In the genomic region with DNA sequence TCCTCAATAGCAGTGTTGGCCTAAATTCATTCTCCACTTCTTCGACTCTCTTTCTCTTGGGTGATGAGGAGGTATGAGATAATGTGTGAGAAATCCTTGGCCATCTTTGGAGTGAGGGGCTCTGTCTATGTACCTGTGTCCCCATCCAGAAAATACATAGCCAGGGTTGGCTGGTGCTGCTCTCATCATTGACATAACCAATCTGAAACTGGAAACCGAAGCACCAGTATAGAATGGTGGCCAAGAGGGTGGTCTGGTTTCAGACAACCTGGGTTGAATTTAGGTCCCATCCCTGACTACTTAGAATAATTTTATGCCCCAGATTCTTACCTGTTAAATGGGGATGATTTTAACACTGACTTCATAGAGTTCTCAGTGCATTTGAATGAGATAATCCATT, we compare ENCODE assay signal across 15 cellular contexts.
A peak's percentile ranks its signal among the peaks of the same experiment; 100 is the strongest.
DNase-seq lines count a peak whose midpoint lies in the region; ATAC-seq, FAIRE-seq and TF ChIP-seq lines count a peak whose summit lies in the region.
"Had no signal": no experiment of that assay in that cellular context is flagged by ENCODE, and none has a peak within 500 bp of the region (broad histone marks: within the 10 kb centered on the region; RNA-seq: fewer than 3 reads in every experiment).

No MANE protein-coding gene starts in this region.

- no peak overlapping the region for H3K4me3 ChIP-seq in Loucy (ENCODE audit: low read length, poor library complexity, severe bottlenecking)
- no peak overlapping the region for H3K4me3 ChIP-seq in astrocyte (ENCODE audit: insufficient read depth, low read depth, low read length)
- H3K4me3 ChIP-seq in upper lobe of right lung, result no peak overlapping the region
- H3K4me3 ChIP-seq: left ventricle myocardium inferior, uterus had no signal

- H3K79me2 ChIP-seq in Loucy (ENCODE audit: insufficient read depth, low read length) (no peaks in the 10 kb centered on the region), astrocyte (ENCODE audit: insufficient read depth, low read length) (no peaks in the 10 kb centered on the region)

- no peaks in the 10 kb centered on the region for H3K27me3 Mint-ChIP-seq in activated CD4-positive, alpha-beta T cell treated with anti-CD3 and anti-CD28 coated beads for 36 hours
- H3K27me3 Mint-ChIP-seq in astrocyte (ENCODE audit: low read depth, unreplicated experiment), result no peaks in the 10 kb centered on the region
- no peaks in the 10 kb centered on the region for H3K27me3 Mint-ChIP-seq in natural killer cell (ENCODE audit: low read depth in 2 of 2)
- H3K27me3 Mint-ChIP-seq: naive B cell had no signal

- FAIRE-seq in astrocyte (lab: Jason Lieb, UNC), result no peak
- FAIRE-seq: A204.1 had no signal

- H3F3A ChIP-seq in Loucy (ENCODE audit: low read depth), result no peaks in the 10 kb centered on the region

- H3K4me1 ChIP-seq in Loucy (ENCODE audit: insufficient read depth, low read length, poor library complexity, severe bottlenecking) (peaks cover 47% of the 10 kb centered on the region), astrocyte (ENCODE audit: insufficient read depth, low read length) (peaks cover 45% of the 10 kb centered on the region), upper lobe of right lung (peaks cover 46% of the 10 kb centered on the region)

- H3K4me1 Mint-ChIP-seq in activated CD4-positive, alpha-beta T cell treated with anti-CD3 and anti-CD28 coated beads for 36 hours, result peaks cover 50% of the 10 kb centered on the region
- H3K4me1 Mint-ChIP-seq in astrocyte (ENCODE audit: low read depth, unreplicated experiment) (peaks cover 60% of the 10 kb centered on the region), natural killer cell (peaks cover 97 to 98% of the 10 kb centered on the region in 2 donors)

- H3K4me3 Mint-ChIP-seq in activated CD4-positive, alpha-beta T cell treated with anti-CD3 and anti-CD28 coated beads for 36 hours, result peak overlapping the region; percentile 22
- H3K4me3 Mint-ChIP-seq in astrocyte (ENCODE audit: unreplicated experiment), result no peak overlapping the region
- H3K4me3 Mint-ChIP-seq in natural killer cell, result peak overlapping the region; percentile 82

- H3K27me3 ChIP-seq in Loucy (ENCODE audit: insufficient read depth, low read length, poor library complexity, severe bottlenecking) (no peaks in the 10 kb centered on the region), astrocyte (ENCODE audit: insufficient read depth, low read length) (no peaks in the 10 kb centered on the region), upper lobe of right lung (no peaks in the 10 kb centered on the region)
- H3K27me3 ChIP-seq: uterus had no signal

- POLR2A ChIA-PET in activated CD4-positive, alpha-beta T cell treated with anti-CD3 and anti-CD28 coated beads for 36 hours (lab: Charles Lee), result no interaction called here

- ATAC-seq in activated CD4-positive, alpha-beta T cell treated with anti-CD3 and anti-CD28 coated beads for 36 hours, result no peak
- ATAC-seq in natural killer cell (no peak), upper lobe of right lung (no peak), GM19397 (IDR thresholded peaks at IDR 0.05; ENCODE audit: unreplicated experiment) (no peak)

- intact Hi-C loops in activated CD4-positive, alpha-beta T cell treated with anti-CD3 and anti-CD28 coated beads for 36 hours (cut with DNase I, micrococcal nuclease), result no loop called here
- intact Hi-C loops in natural killer cell (cut with micrococcal nuclease), result no loop called here
- intact Hi-C loops in upper lobe of right lung (cut with DNase I), result no loop called here

- H2AFZ ChIP-seq in Loucy (ENCODE audit: low read length) (no peak overlapping the region), astrocyte (ENCODE audit: low read depth, low read length) (no peak overlapping the region)

- no peaks in the 10 kb centered on the region for H4K20me1 ChIP-seq in Loucy (ENCODE audit: insufficient read depth, low read length, poor library complexity, severe bottlenecking)
- H4K20me1 ChIP-seq in astrocyte (ENCODE audit: insufficient read depth, low read length), result no peaks in the 10 kb centered on the region

- TF ChIP-seq CTCF in Loucy (conservative IDR thresholded peaks at IDR 0.05; ENCODE audit: low read length) (no peak), astrocyte (IDR thresholded peaks at IDR 0.05; ENCODE audit: insufficient read depth, low read depth, low read length) (no peak), natural killer cell (IDR thresholded peaks at IDR 0.05) (no peak), upper lobe of right lung (IDR thresholded peaks at IDR 0.05) (no peak)

- H3K27ac ChIP-seq in astrocyte (ENCODE audit: low read depth, low read length) (peak overlapping the region; percentile 43), upper lobe of right lung (no peak overlapping the region)
- H3K27ac ChIP-seq: left ventricle myocardium inferior, uterus had no signal

- H3K9me3 Mint-ChIP-seq in activated CD4-positive, alpha-beta T cell treated with anti-CD3 and anti-CD28 coated beads for 36 hours (ENCODE audit: low read depth), result no peaks in the 10 kb centered on the region
- H3K9me3 Mint-ChIP-seq in astrocyte (ENCODE audit: unreplicated experiment) (peaks cover 2% of the 10 kb centered on the region), natural killer cell (peaks cover 3 to 4% of the 10 kb centered on the region in 2 donors)
- H3K9me3 Mint-ChIP-seq: naive B cell had no signal

- CTCF ChIA-PET in activated CD4-positive, alpha-beta T cell treated with anti-CD3 and anti-CD28 coated beads for 36 hours (lab: Charles Lee), result interaction anchor here (1.1 kb wide), 1 partner anchor 13 kb away, joined by 3 read pairs; no protein-coding TSS in a partner anchor

- H3K4me2 ChIP-seq in Loucy (ENCODE audit: low read depth, low read length, poor library complexity, severe bottlenecking) (peak overlapping the region; percentile 48), astrocyte (ENCODE audit: low read length) (peak overlapping the region; percentile 72)

- H3K9me3 ChIP-seq in Loucy (ENCODE audit: insufficient read depth, low read depth, low read length), result no peaks in the 10 kb centered on the region
- H3K9me3 ChIP-seq in astrocyte (ENCODE audit: insufficient read depth, low read depth, low read length), result no peaks in the 10 kb centered on the region
- H3K9me3 ChIP-seq in upper lobe of right lung, result no peaks in the 10 kb centered on the region
- H3K9me3 ChIP-seq: left ventricle myocardium inferior, uterus had no signal

- no peaks in the 10 kb centered on the region for H3K9me2 ChIP-seq in Loucy (replicated peaks; ENCODE audit: low read depth, low read length)

- H3K9ac ChIP-seq in Loucy (ENCODE audit: low read depth, low read length, poor library complexity, severe bottlenecking) (no peak overlapping the region), astrocyte (ENCODE audit: low read length) (no peak overlapping the region)

- H3K36me3 ChIP-seq in Loucy (ENCODE audit: insufficient read depth, low read length) (no peaks in the 10 kb centered on the region), astrocyte (ENCODE audit: insufficient read depth, low read length) (no peaks in the 10 kb centered on the region), upper lobe of right lung (no peaks in the 10 kb centered on the region)
- H3K36me3 ChIP-seq: left ventricle myocardium inferior, uterus had no signal

- H3K36me3 Mint-ChIP-seq in activated CD4-positive, alpha-beta T cell treated with anti-CD3 and anti-CD28 coated beads for 36 hours (ENCODE audit: low read depth), result peaks cover 9% of the 10 kb centered on the region
- H3K36me3 Mint-ChIP-seq in astrocyte (ENCODE audit: low read depth, unreplicated experiment) (peaks cover 3% of the 10 kb centered on the region), natural killer cell (peaks cover 6% of the 10 kb centered on the region)

- peak overlapping the region; percentile 85 for H3K27ac Mint-ChIP-seq in activated CD4-positive, alpha-beta T cell treated with anti-CD3 and anti-CD28 coated beads for 36 hours
- H3K27ac Mint-ChIP-seq in astrocyte (ENCODE audit: unreplicated experiment), result peak overlapping the region; percentile 98
- H3K27ac Mint-ChIP-seq in natural killer cell, result peak overlapping the region; percentile 89 to 91

- DNase-seq in activated CD4-positive, alpha-beta T cell treated with anti-CD3 and anti-CD28 coated beads for 36 hours, result no peak
- DNase-seq in activated CD4-positive, alpha-beta T cell treated with anti-CD3 and anti-CD28 coated beads for 48 hours, result no peak
- DNase-seq in astrocyte (ENCODE audit: low read depth) (no peak), natural killer cell (no peak), upper lobe of right lung (no peak), pons (ENCODE audit: low spot score) (no peak)
- DNase-seq: activated CD8-positive, alpha-beta memory T cell treated with anti-CD3 and anti-CD28 coated beads, Interleukin-2, amount 50 U/mL, for 48 hours; aorta; left ventricle myocardium inferior; naive B cell; NCI-H1417; uterus had no signal
